In the genomic region with DNA sequence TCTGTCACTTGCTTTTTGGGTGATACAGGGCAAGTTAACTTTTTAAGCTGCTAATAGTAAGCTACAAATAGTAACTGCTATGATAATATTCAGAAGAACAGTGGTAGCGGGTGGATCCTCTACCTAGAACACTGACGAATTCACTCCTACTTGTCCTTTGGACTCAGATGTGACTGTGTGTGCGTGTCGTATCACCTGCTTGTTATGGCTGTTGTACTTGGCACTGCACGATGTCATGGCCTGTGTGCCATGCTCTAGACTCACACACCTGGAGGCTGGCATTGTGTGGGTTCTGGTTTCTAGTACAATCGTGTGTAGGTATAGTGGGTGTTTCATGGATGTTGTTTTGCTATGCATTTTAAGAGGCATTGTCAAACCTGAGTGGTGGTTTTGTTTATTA, we compare ENCODE assay signal across 5 cellular contexts.
"Had no signal": no experiment of that assay in that cellular context is flagged by ENCODE, and none has a peak within 500 bp of the region (broad histone marks: within the 10 kb centered on the region; RNA-seq: fewer than 3 reads in every experiment).

No MANE protein-coding gene starts in this region.

- H3K9me3 Mint-ChIP-seq: GM23338, H9 had no signal

- H3K4me3 Mint-ChIP-seq: GM23338, H9 had no signal

- H2AFZ ChIP-seq: GM23338 had no signal

- H3K27ac Mint-ChIP-seq: GM23338 had no signal

- H3K4me3 ChIP-seq: GM23338 had no signal

- DNase-seq: H9, HCEC 1CT, IMR-90 had no signal

- H3K27ac ChIP-seq: HL-60 had no signal

- ATAC-seq: GM23338 had no signal

- H3K4me2 ChIP-seq: GM23338 had no signal
